Comparison of ENCODE assay signal across 8 cellular contexts in the genomic region with DNA sequence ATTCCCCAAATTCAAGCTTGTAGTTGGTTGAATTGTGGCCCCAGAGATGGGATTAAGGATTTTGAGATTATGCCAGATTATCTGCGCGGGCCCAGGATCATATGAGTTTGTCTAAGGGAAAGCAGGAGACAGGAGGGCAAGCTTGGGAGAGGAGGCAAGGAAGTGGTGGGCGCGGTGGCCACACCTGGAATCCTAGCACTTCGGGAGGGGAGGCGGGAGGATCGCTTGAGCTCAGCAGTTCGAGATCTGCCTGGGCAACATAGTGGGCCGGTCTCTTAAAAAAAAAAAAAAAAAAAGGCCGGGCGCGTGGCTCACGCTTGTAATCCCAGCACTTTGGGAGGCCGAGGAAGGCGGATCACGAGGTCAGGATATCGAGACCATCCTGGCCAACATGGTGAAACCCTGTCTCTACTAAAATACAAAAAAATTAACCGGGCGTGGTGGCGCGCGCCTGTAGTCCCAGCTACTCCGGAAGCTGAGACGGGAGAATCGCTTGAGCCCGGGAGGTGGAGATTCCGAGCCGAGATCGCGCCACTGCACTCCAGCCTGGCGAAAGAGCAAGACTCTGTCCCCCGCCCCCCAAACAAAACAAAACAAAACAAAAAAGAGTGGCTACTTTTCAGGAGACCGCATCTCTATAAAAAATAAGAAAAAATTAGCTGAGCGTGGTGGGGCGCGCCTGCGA. TPM values are rescaled to one million over a fixed set of nuclear protein-coding genes. Genes with fewer than 3 reads are reported as not detected.
DNase-seq lines count a peak whose midpoint lies in the region; ATAC-seq and TF ChIP-seq lines count a peak whose summit lies in the region.

No MANE protein-coding gene starts in this region.

- H3K36me3 ChIP-seq in Peyer's patch = peaks cover 0 to 14% (median 0%) of the 10 kb centered on the region in 3 donors

- DNase-seq in AG10803 (ENCODE audit: low read depth) (peak; percentile 27), Peyer's patch (peak in 1 of 3 donors; percentile 35), endothelial cell (ENCODE audit: low spot score) (no peak), cortex of kidney (lab: John Stamatoyannopoulos, UW) (no peak), NCI-H446 (lab: John Stamatoyannopoulos, UW) (no peak), GM13976 (ENCODE audit: low spot score) (no peak)

- H3K9me3 ChIP-seq in Peyer's patch = no peaks in the 10 kb centered on the region

- no peaks in the 10 kb centered on the region for H3K9me3 Mint-ChIP-seq in endothelial cell (ENCODE audit: unreplicated experiment)
- H3K9me3 Mint-ChIP-seq in nephron = no peaks in the 10 kb centered on the region

- TF ChIP-seq CTCF in AG10803 (conservative IDR thresholded peaks at IDR 0.05; ENCODE audit: low read length) = no peak
- TF ChIP-seq CTCF in Peyer's patch (IDR thresholded peaks at IDR 0.05) = no peak
- no peak for TF ChIP-seq CTCF in endothelial cell (IDR thresholded peaks at IDR 0.05; ENCODE audit: unreplicated experiment)
- TF ChIP-seq CTCF in nephron (IDR thresholded peaks at IDR 0.05; ENCODE audit: unreplicated experiment in 3 of 3) = no peak
- TF ChIP-seq CTCF in GM13976 (IDR thresholded peaks at IDR 0.05; ENCODE audit: borderline replicate concordance, control extremely low read depth, extremely low read depth, insufficient read depth, missing control alignments) = no peak

- H3K4me3 ChIP-seq in AG10803 (ENCODE audit: low read length) (peak overlapping the region; percentile 65), Peyer's patch (peak overlapping the region; percentile 80 to 98 (median 87))

- peak; percentile 2 for ATAC-seq in GM19463 (IDR thresholded peaks at IDR 0.05; ENCODE audit: unreplicated experiment)

- H3K4me1 ChIP-seq in Peyer's patch = peaks cover 0 to 12% (median 5%) of the 10 kb centered on the region in 4 donors

- in situ Hi-C loops in GM13976 (cut with MboI; ENCODE audit: low sequenced_read_pairs, unreplicated experiment) = no loop called here

- H3K27ac ChIP-seq in Peyer's patch = peak overlapping the region; percentile 82 to 97 (median 88)

- peak overlapping the region; percentile 27 for H3K27ac Mint-ChIP-seq in endothelial cell (ENCODE audit: unreplicated experiment)
- H3K27ac Mint-ChIP-seq in nephron = peak overlapping the region in 1 of 3 experiments; percentile 66

- H3K4me1 Mint-ChIP-seq in endothelial cell (ENCODE audit: unreplicated experiment) (peaks cover 5% of the 10 kb centered on the region), nephron (peaks cover 12% of the 10 kb centered on the region)

- H3K4me3 Mint-ChIP-seq in endothelial cell (ENCODE audit: unreplicated experiment) (peak overlapping the region; percentile 92), nephron (peak overlapping the region; percentile 87 to 88 (median 87))

- H3K36me3 Mint-ChIP-seq in endothelial cell (ENCODE audit: low read depth, unreplicated experiment) (peaks cover 14% of the 10 kb centered on the region), nephron (ENCODE audit: low read depth) (peaks cover 14% of the 10 kb centered on the region)

- peaks cover 7% of the 10 kb centered on the region for H3K27me3 Mint-ChIP-seq in endothelial cell (ENCODE audit: unreplicated experiment)
- H3K27me3 Mint-ChIP-seq in nephron (ENCODE audit: low read depth) = no peaks in the 10 kb centered on the region

- H3K27me3 ChIP-seq in Peyer's patch = no peaks in the 10 kb centered on the region

- no peak for TF ChIP-seq POLR2A in Peyer's patch (IDR thresholded peaks at IDR 0.05)

RNA-seq across cellular contexts. Expression of a gene that starts 0.9 kb away (rescaled TPM):
- total RNA-seq in Peyer's patch (10 to 100 TPM in 3 of 4 donors, 1 to 10 TPM in 1; 8.8 to 46.5 (median 31.8) TPM), endothelial cell (ENCODE audit: unreplicated experiment) (25.8 TPM)

RNA-seq across cellular contexts. Expression of a gene that starts 21.5 kb away (rescaled TPM):
- total RNA-seq in Peyer's patch (10 to 100 TPM; 22.1 to 60.2 (median 49.2) TPM), endothelial cell (ENCODE audit: unreplicated experiment) (66.2 TPM)

RNA-seq across cellular contexts. Expression of a gene that starts 33.8 kb away (rescaled TPM):
- total RNA-seq in Peyer's patch (10 to 100 TPM; 25.2 to 54.1 (median 38.8) TPM), endothelial cell (ENCODE audit: unreplicated experiment) (53.7 TPM)
